Comparison of ENCODE assay signal across 1 cellular context in genomic region chr2:147989809-147990403, GRCh38.
TF ChIP-seq lines count a peak whose summit lies in the region.

No MANE protein-coding gene starts in this region.

TF ChIP-seq in GM23338, 12 proteins besides CTCF, POLR2A, EP300 and RAD21 (continued from another document):
- TF ChIP-seq ETS1 (IDR thresholded peaks at IDR 0.05): no peak
